In the genomic region with DNA sequence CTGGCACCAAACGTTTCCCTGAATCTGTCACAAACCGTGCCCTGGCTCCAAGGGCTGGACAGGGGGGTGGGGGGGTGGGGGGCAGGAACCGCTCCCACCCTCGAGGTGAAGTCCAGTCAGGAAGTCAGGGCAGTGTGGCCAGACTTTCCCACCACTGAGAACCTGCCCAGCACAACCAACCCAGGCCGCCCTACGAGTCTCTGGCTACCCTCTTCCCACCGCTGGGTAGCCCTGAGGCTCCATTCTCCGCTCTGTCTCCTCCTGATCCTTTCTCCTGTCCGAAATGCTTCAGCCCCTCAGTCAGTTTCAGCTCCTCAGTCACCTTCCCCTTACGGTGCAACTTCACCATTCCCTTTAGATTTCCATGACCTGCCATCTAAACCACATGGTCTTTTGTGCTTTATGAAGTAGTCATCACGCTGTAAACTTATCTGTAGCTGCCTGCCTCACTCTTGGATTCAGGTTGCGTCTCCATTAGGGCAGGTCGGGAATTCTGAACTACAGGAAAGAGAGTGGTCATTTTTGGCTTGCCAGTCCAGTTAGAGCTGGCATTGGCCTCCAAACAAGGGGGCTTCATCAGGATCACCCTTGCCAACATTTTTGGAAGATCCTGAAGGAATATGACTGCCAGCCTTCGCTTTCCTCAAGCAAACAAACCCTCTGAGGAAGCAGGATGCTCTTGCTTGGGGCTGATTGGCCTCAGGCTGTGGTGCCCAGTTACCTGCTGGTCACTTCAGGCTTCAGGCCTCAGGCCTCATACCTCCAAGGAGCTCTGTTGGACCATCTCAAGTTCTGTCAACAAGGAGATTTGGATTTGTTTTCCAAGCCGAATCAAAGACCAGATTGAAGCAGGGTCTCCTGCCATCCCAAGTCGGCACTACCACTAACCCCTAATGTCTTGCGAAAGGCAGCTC, we compare ENCODE assay signal across 8 cellular contexts.
DNase-seq lines count a peak whose midpoint lies in the region; ATAC-seq and TF ChIP-seq lines count a peak whose summit lies in the region.

No MANE protein-coding gene starts in this region.

- DNase-seq in SK-N-MC (ENCODE audit: low read depth, low spot score): no peak
- DNase-seq in fibroblast of mammary gland (ENCODE audit: low read depth): no peak
- no peak for DNase-seq in stimulated activated CD4-positive, alpha-beta T cell treated with anti-CD3 and anti-CD28 coated beads, Interleukin-12 subunit alpha, Interleukin-12 subunit beta, amount 100 ng/mL, for 4 hours
- DNase-seq in T-helper 9 cell: no peak

- H3K4me3 ChIP-seq in GM12875 (ENCODE audit: low read depth, low read length) (peak overlapping the region; percentile 74), SK-N-MC (peak overlapping the region; percentile 96), fibroblast of mammary gland (ENCODE audit: control insufficient read depth, low read depth, low read length) (peak overlapping the region; percentile 99), rectal smooth muscle tissue (ENCODE audit: low read length) (peak overlapping the region; percentile 95)

- no peak for TF ChIP-seq CTCF in GM12875 (IDR thresholded peaks at IDR 0.05; ENCODE audit: borderline replicate concordance, insufficient read depth, low read depth, low read length)
- no peak for TF ChIP-seq CTCF in fibroblast of mammary gland (conservative IDR thresholded peaks at IDR 0.05; ENCODE audit: control insufficient read depth, insufficient read depth, low read depth, low read length)

- ATAC-seq in HG03442 (IDR thresholded peaks at IDR 0.05; ENCODE audit: unreplicated experiment) (no peak), GM21619 (IDR thresholded peaks at IDR 0.05; ENCODE audit: unreplicated experiment) (no peak)

- H3K4me1 ChIP-seq in rectal smooth muscle tissue (ENCODE audit: control insufficient read depth, insufficient read depth, low read length): peaks cover 8% of the 10 kb centered on the region

- H3K9ac ChIP-seq in SK-N-MC (ENCODE audit: insufficient read length): peak overlapping the region; percentile 95
- H3K9ac ChIP-seq in rectal smooth muscle tissue (ENCODE audit: low read length): peak overlapping the region; percentile 35

- no peaks in the 10 kb centered on the region for H3K9me3 ChIP-seq in SK-N-MC (ENCODE audit: low read depth, low read length)

- H3K36me3 ChIP-seq in SK-N-MC (ENCODE audit: insufficient read depth, low read length) (peaks cover 27% of the 10 kb centered on the region), rectal smooth muscle tissue (ENCODE audit: control insufficient read depth, insufficient read depth, low read length) (peaks cover 4% of the 10 kb centered on the region)

- H3K27me3 ChIP-seq in rectal smooth muscle tissue (ENCODE audit: control insufficient read depth, insufficient read depth, low read length): no peaks in the 10 kb centered on the region

- H3K27ac ChIP-seq in SK-N-MC (no peak overlapping the region; the same call in 1 of the 2 replicates), rectal smooth muscle tissue (ENCODE audit: low read depth, low read length) (peak overlapping the region; percentile 92)
